ENCODE assay signal across 26 cellular contexts in genomic region chr20:12961725-12962124, GRCh38.
"Had no signal": no experiment of that assay in that cellular context is flagged by ENCODE, and none has a peak within 500 bp of the region (broad histone marks: within the 10 kb centered on the region; RNA-seq: fewer than 3 reads in every experiment).

No MANE protein-coding gene starts in this region.

- H3K4me3 ChIP-seq: colonic mucosa, esophagus squamous epithelium, gastrocnemius medialis, heart right ventricle, left lung, lower lobe of right lung, mucosa of descending colon had no signal

- ATAC-seq: effector memory CD8-positive, alpha-beta T cell; esophagus mucosa; gastrocnemius medialis; heart right ventricle; left cardiac atrium; left lung; left ventricle myocardium superior; lower lobe of right lung; mucosa of descending colon had no signal

- DNase-seq: colonic mucosa; cortex of kidney; effector CD8-positive, alpha-beta T cell; effector memory CD8-positive, alpha-beta T cell; endodermal cell; erythroblast; esophagus squamous epithelium; foreskin fibroblast; foreskin melanocyte; gastrocnemius medialis; glutamatergic neuron; head of caudate nucleus; heart right ventricle; hippocampal formation; immature natural killer cell; kidney; kidney glomerular epithelial cell; left cardiac atrium; left lung; left ventricle myocardium superior; lower lobe of right lung; mesenchymal stem cell; mucosa of descending colon; naive B cell had no signal

- H3K4me1 ChIP-seq: colonic mucosa, esophagus squamous epithelium, gastrocnemius medialis, heart right ventricle, left lung, lower lobe of right lung had no signal

- H3K27ac ChIP-seq: colonic mucosa, epithelial cell of prostate, esophagus squamous epithelium, gastrocnemius medialis, heart right ventricle, left lung, lower lobe of right lung had no signal

- H3K9me3 ChIP-seq: colonic mucosa, esophagus squamous epithelium, gastrocnemius medialis, heart right ventricle, left lung, lower lobe of right lung, mucosa of descending colon had no signal
